In the genomic region with DNA sequence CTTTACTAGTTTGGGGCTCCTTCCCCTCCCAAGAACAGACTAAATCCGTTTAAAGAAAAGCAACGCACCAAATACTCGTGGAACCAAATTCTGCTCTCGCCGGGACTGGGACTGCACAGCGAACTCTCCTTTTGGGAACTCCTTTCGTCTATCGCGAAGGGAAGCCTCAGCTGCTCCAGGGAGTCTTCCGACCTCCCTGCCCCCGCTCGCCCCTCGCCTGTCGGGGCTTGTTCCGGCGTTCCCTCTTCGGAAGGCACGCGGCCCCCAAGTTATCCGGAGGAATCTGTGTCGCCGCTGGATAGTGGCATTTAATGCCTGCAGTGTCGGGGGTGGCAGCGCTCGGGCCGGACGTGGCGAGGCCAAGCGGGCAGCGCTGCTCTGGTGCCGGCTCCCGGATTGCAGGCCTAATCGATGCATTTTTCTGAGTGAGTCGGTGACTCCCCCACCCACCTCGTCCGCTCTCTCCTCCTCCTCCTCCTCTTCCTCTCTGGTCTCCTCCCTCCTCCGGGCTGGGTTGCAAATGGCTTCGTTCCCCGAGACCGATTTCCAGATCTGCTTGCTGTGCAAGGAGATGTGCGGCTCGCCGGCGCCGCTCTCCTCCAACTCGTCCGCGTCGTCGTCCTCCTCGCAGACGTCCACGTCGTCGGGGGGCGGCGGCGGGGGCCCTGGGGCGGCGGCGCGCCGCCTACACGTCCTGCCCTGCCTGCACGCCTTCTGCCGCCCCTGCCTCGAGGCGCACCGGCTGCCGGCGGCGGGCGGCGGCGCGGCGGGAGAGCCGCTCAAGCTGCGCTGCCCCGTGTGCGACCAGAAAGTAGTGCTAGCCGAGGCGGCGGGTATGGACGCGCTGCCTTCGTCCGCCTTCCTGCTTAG, we compare ENCODE assay signal across 8 cellular contexts. TPM values are rescaled to one million over a fixed set of nuclear protein-coding genes. Genes with fewer than 3 reads are reported as not detected.
DNase-seq lines count a peak whose midpoint lies in the region; ATAC-seq, FAIRE-seq and TF ChIP-seq lines count a peak whose summit lies in the region.

TSS of gene TRIM71 (plus strand) at position 437 of the 870 bp plus-strand sequence. CDS start at position 521, 84 bp downstream.

- peak; percentile 7 for DNase-seq in activated CD4-positive, alpha-beta T cell treated with anti-CD3 and anti-CD28 coated beads, Interleukin-2, amount 10 ng/mL, durations not matched to agents 7 days and 5 days
- DNase-seq in activated CD4-positive, alpha-beta T cell treated with anti-CD3 and anti-CD28 coated beads, Interleukin-2, amount 50 U/mL, for 1 hour, result no peak
- DNase-seq in activated B cell treated with CpG ODN at 0.5 μM for 24 hours, result peak; percentile 15
- no peak for DNase-seq in stimulated activated naive CD4-positive, alpha-beta T cell (lab: John Stamatoyannopoulos, UW)
- DNase-seq in HTR-8/SVneo (ENCODE audit: insufficient read length, low spot score), result no peak

- H3K36me3 Mint-ChIP-seq in activated CD4-positive, alpha-beta T cell treated with anti-CD3 and anti-CD28 coated beads, Interleukin-2, amount 10 ng/mL, durations not matched to agents 7 days and 5 days (ENCODE audit: low read depth), result no peaks in the 10 kb centered on the region
- H3K36me3 Mint-ChIP-seq in activated B cell treated with CpG ODN at 0.5 μM for 24 hours (ENCODE audit: low read depth), result no peaks in the 10 kb centered on the region

- H3K9ac ChIP-seq in skeletal muscle tissue (ENCODE audit: low read depth in 1 of 3, low read length in 3 of 3), result no peak within 1 kb of the TSS

- H3K27me3 Mint-ChIP-seq in activated CD4-positive, alpha-beta T cell treated with anti-CD3 and anti-CD28 coated beads, Interleukin-2, amount 10 ng/mL, durations not matched to agents 7 days and 5 days, result peaks cover 71% of the 10 kb centered on the region
- H3K27me3 Mint-ChIP-seq in activated B cell treated with CpG ODN at 0.5 μM for 24 hours, result peaks cover 52% of the 10 kb centered on the region

- H3K27ac Mint-ChIP-seq in activated CD4-positive, alpha-beta T cell treated with anti-CD3 and anti-CD28 coated beads, Interleukin-2, amount 10 ng/mL, durations not matched to agents 7 days and 5 days, result no peak within 1 kb of the TSS
- H3K27ac Mint-ChIP-seq in activated B cell treated with CpG ODN at 0.5 μM for 24 hours, result no peak within 1 kb of the TSS

- intact Hi-C loops in activated B cell treated with CpG ODN at 0.5 μM for 24 hours (cut with micrococcal nuclease), result no loop called here

- no peak for TF ChIP-seq POLR2A in gastroesophageal sphincter (IDR thresholded peaks at IDR 0.05)

- H3K4me1 ChIP-seq in gastroesophageal sphincter (peaks cover 0 to 36% (median 17%) of the 10 kb centered on the region in 3 donors), skeletal muscle tissue (ENCODE audit: control insufficient read depth in 3 of 3, insufficient read depth in 3 of 3, low read length in 3 of 3) (peaks cover 10 to 22% (median 12%) of the 10 kb centered on the region in 3 donors)

- no peak for TF ChIP-seq EP300 in gastroesophageal sphincter (IDR thresholded peaks at IDR 0.05)

- peaks cover 32% of the 10 kb centered on the region for H3K4me1 Mint-ChIP-seq in activated CD4-positive, alpha-beta T cell treated with anti-CD3 and anti-CD28 coated beads, Interleukin-2, amount 10 ng/mL, durations not matched to agents 7 days and 5 days
- peaks cover 31% of the 10 kb centered on the region for H3K4me1 Mint-ChIP-seq in activated B cell treated with CpG ODN at 0.5 μM for 24 hours

- no peaks in the 10 kb centered on the region for H3K9me3 Mint-ChIP-seq in activated CD4-positive, alpha-beta T cell treated with anti-CD3 and anti-CD28 coated beads, Interleukin-2, amount 10 ng/mL, durations not matched to agents 7 days and 5 days
- no peaks in the 10 kb centered on the region for H3K9me3 Mint-ChIP-seq in activated B cell treated with CpG ODN at 0.5 μM for 24 hours

- TF ChIP-seq CTCF in activated B cell treated with CpG ODN at 0.5 μM for 24 hours (IDR thresholded peaks at IDR 0.05), result no peak
- no peak for TF ChIP-seq CTCF in gastroesophageal sphincter (IDR thresholded peaks at IDR 0.05)

- H3K27me3 ChIP-seq in gastroesophageal sphincter, result peaks cover 75% of the 10 kb centered on the region
- H3K27me3 ChIP-seq in skeletal muscle tissue (ENCODE audit: control insufficient read depth in 3 of 3, insufficient read depth in 3 of 3, low read length in 3 of 3), result peaks cover 58 to 61% (median 61%) of the 10 kb centered on the region in 3 donors

- 0 to 3% methylated on average over 5 to 12 of the region's 88 CpGs for WGBS in gastroesophageal sphincter (ENCODE audit: low coverage in 1 of 2), 2 donors

- H3K4me3 Mint-ChIP-seq in activated CD4-positive, alpha-beta T cell treated with anti-CD3 and anti-CD28 coated beads, Interleukin-2, amount 10 ng/mL, durations not matched to agents 7 days and 5 days, result peak within 1 kb of the TSS; percentile 64
- H3K4me3 Mint-ChIP-seq in activated B cell treated with CpG ODN at 0.5 μM for 24 hours, result peak within 1 kb of the TSS; percentile 75

- H3K4me3 ChIP-seq in gastroesophageal sphincter (peak within 1 kb of the TSS; percentile 23 to 49), skeletal muscle tissue (ENCODE audit: low read length in 3 of 3) (peak within 1 kb of the TSS; percentile 38 to 52 (median 52))

- H3K27ac ChIP-seq in gastroesophageal sphincter (no peak within 1 kb of the TSS), skeletal muscle tissue (ENCODE audit: low read depth, low read length) (no peak within 1 kb of the TSS)

- H3K9me3 ChIP-seq in gastroesophageal sphincter, result no peaks in the 10 kb centered on the region
- H3K9me3 ChIP-seq in skeletal muscle tissue (ENCODE audit: control insufficient read depth in 3 of 3, low read length in 3 of 3), result no peaks in the 10 kb centered on the region

- no peak for FAIRE-seq in HTR-8/SVneo (lab: Jason Lieb, UNC)

- POLR2A ChIA-PET in activated CD4-positive, alpha-beta T cell treated with anti-CD3 and anti-CD28 coated beads, Interleukin-2, amount 10 ng/mL, durations not matched to agents 7 days and 5 days (lab: Charles Lee), result no interaction called here
- POLR2A ChIA-PET in activated B cell treated with CpG ODN at 0.5 μM for 24 hours (lab: Charles Lee), result no interaction called here

- H3K36me3 ChIP-seq in gastroesophageal sphincter (no peaks in the 10 kb centered on the region), skeletal muscle tissue (ENCODE audit: control insufficient read depth in 3 of 3, insufficient read depth in 3 of 3, low read length in 3 of 3) (no peaks in the 10 kb centered on the region)

- CTCF ChIA-PET in activated CD4-positive, alpha-beta T cell treated with anti-CD3 and anti-CD28 coated beads, Interleukin-2, amount 10 ng/mL, durations not matched to agents 7 days and 5 days (lab: Charles Lee), result interaction anchor here (0.6 kb wide), 1 partner anchor 12 kb away, joined by 4 read pairs; no protein-coding TSS in a partner anchor
- CTCF ChIA-PET in activated B cell treated with CpG ODN at 0.5 μM for 24 hours (lab: Charles Lee), result no interaction called here

- ATAC-seq in activated B cell treated with CpG ODN at 0.5 μM for 24 hours (ENCODE audit: low read depth), result no peak
- ATAC-seq in gastroesophageal sphincter, result no peak
- ATAC-seq in HG03108 (IDR thresholded peaks at IDR 0.05; ENCODE audit: unreplicated experiment), result no peak

RNA-seq across cellular contexts. Expression of gene TRIM71, which starts in this region (rescaled TPM):
- not detected for total RNA-seq in activated CD4-positive, alpha-beta T cell treated with anti-CD3 and anti-CD28 coated beads, Interleukin-2, amount 10 ng/mL, durations not matched to agents 7 days and 5 days
- total RNA-seq in activated B cell treated with CpG ODN at 0.5 μM for 24 hours (not detected in 2 replicates), gastroesophageal sphincter (not detected), skeletal muscle tissue (0.52 TPM)

Comparison
In these comparisons a context has a peak if more than half of its experiments do, and no peak if none do; other contexts are left out.
1. Peak in DNase-seq in activated CD4-positive, alpha-beta T cell treated with anti-CD3 and anti-CD28 coated beads, Interleukin-2, amount 10 ng/mL, durations not matched to agents 7 days and 5 days; RNA of the gene not detected or under 1 TPM.
2. Peak in DNase-seq in activated B cell treated with CpG ODN at 0.5 μM for 24 hours; RNA of the gene not detected or under 1 TPM.